Comparison of ENCODE assay signal across 25 cellular contexts in the genomic region with DNA sequence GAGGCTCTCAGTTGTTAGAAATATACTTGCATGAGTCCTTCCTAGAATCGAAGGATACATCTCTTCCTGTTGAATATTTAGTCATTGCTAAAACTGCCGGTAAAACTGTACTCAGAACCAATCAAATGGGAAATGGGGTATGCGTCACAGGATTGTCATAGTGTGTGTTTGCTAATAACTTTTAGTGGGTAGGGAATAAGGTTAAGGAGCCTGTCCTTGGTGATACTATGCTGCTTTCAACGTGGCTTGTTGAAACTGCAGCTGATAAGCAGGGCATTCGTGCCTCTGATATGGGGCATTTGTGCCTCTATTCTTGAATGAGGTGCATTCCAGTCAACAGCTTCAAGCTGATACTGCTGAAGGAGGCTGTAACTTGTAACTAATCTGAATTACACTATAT. TPM values are rescaled to one million over a fixed set of nuclear protein-coding genes. Genes with fewer than 3 reads are reported as not detected.
DNase-seq lines count a peak whose midpoint lies in the region; ATAC-seq, FAIRE-seq and TF ChIP-seq lines count a peak whose summit lies in the region.
"Had no signal": no experiment of that assay in that cellular context is flagged by ENCODE, and none has a peak within 500 bp of the region (broad histone marks: within the 10 kb centered on the region; RNA-seq: fewer than 3 reads in every experiment).

No MANE protein-coding gene starts in this region.

- no peak for DNase-seq in CD4-positive, CD25-positive, alpha-beta regulatory T cell
- peak; percentile 75 for DNase-seq in GM23248
- peak; percentile 14 for DNase-seq in astrocyte (ENCODE audit: low read depth)
- DNase-seq in cardiac muscle cell (ENCODE audit: low read depth in 1 of 2, low spot score in 1 of 2) = peak in 1 of 2 donors; percentile 85
- DNase-seq in esophagus squamous epithelium (lab: John Stamatoyannopoulos, UW) = no peak
- DNase-seq in SK-N-DZ (ENCODE audit: low spot score) = no peak
- no peak for DNase-seq in activated CD4-positive, alpha-beta T cell treated with anti-CD3 and anti-CD28 coated beads, Interleukin-2, amount 10 ng/mL, durations not matched to agents 24 days and 14 days
- DNase-seq in NCI-H2107 (lab: John Stamatoyannopoulos, UW) = no peak
- DNase-seq: activated naive CD8-positive, alpha-beta T cell treated with anti-CD3 and anti-CD28 coated beads, Interleukin-2, amount 10 ng/mL, durations not matched to agents 7 days and 5 days; activated T-cell treated with anti-CD3 and anti-CD28 coated beads, Interleukin-2, amount 50 U/mL, for 4 hours; caudate nucleus; effector CD4-positive, alpha-beta T cell; foreskin keratinocyte; H7; KBM-7; left lung; NCI-H2029 treated with DMSO at 0.1 percent for 48 hours; NCI-H510A treated with DMSO at 0.1 percent for 48 hours; stimulated activated CD4-positive, alpha-beta T cell treated with anti-CD3 and anti-CD28 coated beads, Interleukin-4, amount 100 ng/mL, for 4 hours; stimulated activated CD8-positive, alpha-beta memory T cell treated with anti-CD3 and anti-CD28 coated beads, Interleukin-4, amount 100 ng/mL, for 48 hours; T-helper 9 cell had no signal

- H3K4me1 ChIP-seq in CD4-positive, CD25-positive, alpha-beta regulatory T cell (ENCODE audit: control insufficient read depth, insufficient read depth, low read length, poor library complexity, severe bottlenecking) = no peaks in the 10 kb centered on the region
- peaks cover 22% of the 10 kb centered on the region for H3K4me1 ChIP-seq in GM23248 (ENCODE audit: insufficient read depth)
- no peaks in the 10 kb centered on the region for H3K4me1 ChIP-seq in astrocyte (ENCODE audit: insufficient read depth, low read length)
- peaks cover 10% of the 10 kb centered on the region for H3K4me1 ChIP-seq in cardiac muscle cell (ENCODE audit: low read depth)
- H3K4me1 ChIP-seq in esophagus squamous epithelium = no peaks in the 10 kb centered on the region
- H3K4me1 ChIP-seq: foreskin keratinocyte, left lung, parathyroid adenoma had no signal

- H3K9me3 ChIP-seq in CD4-positive, CD25-positive, alpha-beta regulatory T cell (ENCODE audit: control insufficient read depth in 2 of 2, low read length in 2 of 2) = no peaks in the 10 kb centered on the region
- H3K9me3 ChIP-seq in GM23248 (ENCODE audit: low read depth) (no peaks in the 10 kb centered on the region), astrocyte (ENCODE audit: insufficient read depth, low read depth, low read length) (no peaks in the 10 kb centered on the region), cardiac muscle cell (ENCODE audit: low read depth) (no peaks in the 10 kb centered on the region), esophagus squamous epithelium (no peaks in the 10 kb centered on the region)
- H3K9me3 ChIP-seq: left lung had no signal

- no peaks in the 10 kb centered on the region for H4K20me1 ChIP-seq in GM23248 (ENCODE audit: insufficient read depth)
- no peaks in the 10 kb centered on the region for H4K20me1 ChIP-seq in astrocyte (ENCODE audit: insufficient read depth, low read length)

- H3K79me2 ChIP-seq in GM23248 (ENCODE audit: insufficient read depth) (no peaks in the 10 kb centered on the region), astrocyte (ENCODE audit: insufficient read depth, low read length) (no peaks in the 10 kb centered on the region)
- H3K79me2 ChIP-seq: parathyroid adenoma had no signal

- FAIRE-seq in astrocyte (lab: Jason Lieb, UNC) = no peak
- FAIRE-seq: D721Med had no signal

- peaks cover 32% of the 10 kb centered on the region for H3F3A ChIP-seq in GM23248 (ENCODE audit: insufficient read depth)

- peaks cover 7 to 20% (median 15%) of the 10 kb centered on the region in 4 donors for H3K4me1 Mint-ChIP-seq in CD4-positive, CD25-positive, alpha-beta regulatory T cell
- no peaks in the 10 kb centered on the region for H3K4me1 Mint-ChIP-seq in astrocyte (ENCODE audit: low read depth, unreplicated experiment)
- H3K4me1 Mint-ChIP-seq in activated CD4-positive, alpha-beta T cell treated with anti-CD3 and anti-CD28 coated beads, Interleukin-2, amount 10 ng/mL, durations not matched to agents 24 days and 14 days = peaks cover 8% of the 10 kb centered on the region
- H3K4me1 Mint-ChIP-seq: activated naive CD8-positive, alpha-beta T cell treated with anti-CD3 and anti-CD28 coated beads, Interleukin-2, amount 10 ng/mL, durations not matched to agents 7 days and 5 days had no signal

- in situ Hi-C loops in GM23248 (cut with MboI) = no loop called here

- H3K27me3 Mint-ChIP-seq in CD4-positive, CD25-positive, alpha-beta regulatory T cell = no peaks in the 10 kb centered on the region
- no peaks in the 10 kb centered on the region for H3K27me3 Mint-ChIP-seq in astrocyte (ENCODE audit: low read depth, unreplicated experiment)
- no peaks in the 10 kb centered on the region for H3K27me3 Mint-ChIP-seq in activated CD4-positive, alpha-beta T cell treated with anti-CD3 and anti-CD28 coated beads, Interleukin-2, amount 10 ng/mL, durations not matched to agents 24 days and 14 days
- H3K27me3 Mint-ChIP-seq: activated naive CD8-positive, alpha-beta T cell treated with anti-CD3 and anti-CD28 coated beads, Interleukin-2, amount 10 ng/mL, durations not matched to agents 7 days and 5 days had no signal

- ATAC-seq in CD4-positive, CD25-positive, alpha-beta regulatory T cell (ENCODE audit: low read depth in 2 of 2) = no peak
- ATAC-seq: foreskin keratinocyte, left lung had no signal

- peaks cover 40% of the 10 kb centered on the region for H3K36me3 ChIP-seq in CD4-positive, CD25-positive, alpha-beta regulatory T cell (ENCODE audit: control insufficient read depth, insufficient read depth, low read length)
- H3K36me3 ChIP-seq in GM23248 (ENCODE audit: low read depth) (peaks cover 7% of the 10 kb centered on the region; the same call in 1 of the 2 replicates), astrocyte (ENCODE audit: insufficient read depth, low read length) (peaks cover 9% of the 10 kb centered on the region), cardiac muscle cell (peaks cover 15% of the 10 kb centered on the region), esophagus squamous epithelium (peaks cover 0 to 23% (median 0%) of the 10 kb centered on the region in 3 donors)

- no peak for TF ChIP-seq CTCF in astrocyte (IDR thresholded peaks at IDR 0.05; ENCODE audit: insufficient read depth, low read depth, low read length)
- no peak for TF ChIP-seq CTCF in cardiac muscle cell (IDR thresholded peaks at IDR 0.05; ENCODE audit: low read depth, low read length)
- no peak for TF ChIP-seq CTCF in esophagus squamous epithelium (IDR thresholded peaks at IDR 0.05)

- no peak overlapping the region for H3K9ac ChIP-seq in GM23248
- H3K9ac ChIP-seq in astrocyte (ENCODE audit: low read length) = no peak overlapping the region
- H3K9ac ChIP-seq: parathyroid adenoma had no signal

- no peaks in the 10 kb centered on the region for H3K27me3 ChIP-seq in CD4-positive, CD25-positive, alpha-beta regulatory T cell (ENCODE audit: control insufficient read depth, insufficient read depth, low read length)
- H3K27me3 ChIP-seq in GM23248 (replicated peaks; ENCODE audit: insufficient read depth) (no peaks in the 10 kb centered on the region), astrocyte (ENCODE audit: insufficient read depth, low read length) (no peaks in the 10 kb centered on the region), cardiac muscle cell (no peaks in the 10 kb centered on the region), esophagus squamous epithelium (no peaks in the 10 kb centered on the region)
- H3K27me3 ChIP-seq: foreskin keratinocyte, left lung had no signal

- H3K4me2 ChIP-seq in GM23248 (ENCODE audit: unreplicated experiment) = no peak overlapping the region
- H3K4me2 ChIP-seq in astrocyte (ENCODE audit: low read length) = no peak overlapping the region

- peak overlapping the region in 2 of 3 donors; percentile 32 to 39 for H3K27ac Mint-ChIP-seq in CD4-positive, CD25-positive, alpha-beta regulatory T cell
- H3K27ac Mint-ChIP-seq in astrocyte (ENCODE audit: unreplicated experiment) = no peak overlapping the region
- H3K27ac Mint-ChIP-seq in activated CD4-positive, alpha-beta T cell treated with anti-CD3 and anti-CD28 coated beads, Interleukin-2, amount 10 ng/mL, durations not matched to agents 24 days and 14 days = no peak overlapping the region
- H3K27ac Mint-ChIP-seq: activated naive CD8-positive, alpha-beta T cell treated with anti-CD3 and anti-CD28 coated beads, Interleukin-2, amount 10 ng/mL, durations not matched to agents 7 days and 5 days had no signal

- H3K36me3 Mint-ChIP-seq in CD4-positive, CD25-positive, alpha-beta regulatory T cell = peaks cover 17% of the 10 kb centered on the region
- H3K36me3 Mint-ChIP-seq in astrocyte (ENCODE audit: low read depth, unreplicated experiment) = peaks cover under 1% of the 10 kb centered on the region
- H3K36me3 Mint-ChIP-seq in activated CD4-positive, alpha-beta T cell treated with anti-CD3 and anti-CD28 coated beads, Interleukin-2, amount 10 ng/mL, durations not matched to agents 24 days and 14 days (ENCODE audit: low read depth) = peaks cover 11% of the 10 kb centered on the region
- H3K36me3 Mint-ChIP-seq: activated naive CD8-positive, alpha-beta T cell treated with anti-CD3 and anti-CD28 coated beads, Interleukin-2, amount 10 ng/mL, durations not matched to agents 7 days and 5 days had no signal

- H3K4me3 Mint-ChIP-seq in CD4-positive, CD25-positive, alpha-beta regulatory T cell = no peak overlapping the region
- H3K4me3 Mint-ChIP-seq in astrocyte (ENCODE audit: unreplicated experiment) = no peak overlapping the region
- H3K4me3 Mint-ChIP-seq in activated CD4-positive, alpha-beta T cell treated with anti-CD3 and anti-CD28 coated beads, Interleukin-2, amount 10 ng/mL, durations not matched to agents 24 days and 14 days = no peak overlapping the region
- H3K4me3 Mint-ChIP-seq: activated naive CD8-positive, alpha-beta T cell treated with anti-CD3 and anti-CD28 coated beads, Interleukin-2, amount 10 ng/mL, durations not matched to agents 7 days and 5 days; activated T-cell treated with anti-CD3 and anti-CD28 coated beads, Interleukin-2, amount 50 U/mL, for 4 hours had no signal

- no peak overlapping the region for H3K4me3 ChIP-seq in CD4-positive, CD25-positive, alpha-beta regulatory T cell (ENCODE audit: low read depth, low read length)
- H3K4me3 ChIP-seq in GM23248 (no peak overlapping the region), astrocyte (ENCODE audit: insufficient read depth, low read depth, low read length) (no peak overlapping the region), cardiac muscle cell (no peak overlapping the region), esophagus squamous epithelium (no peak overlapping the region)
- H3K4me3 ChIP-seq: left lung, SK-N-MC, skin epidermis had no signal

- intact Hi-C loops in esophagus squamous epithelium (cut with DNase I) = no loop called here
- intact Hi-C loops in activated CD4-positive, alpha-beta T cell treated with anti-CD3 and anti-CD28 coated beads, Interleukin-2, amount 10 ng/mL, durations not matched to agents 24 days and 14 days (cut with micrococcal nuclease) = loop anchor here (5.0 kb wide), 1 partner anchor 76 kb away; no protein-coding TSS in a partner anchor

- WGBS in GM23248 (ENCODE audit: low coverage in 1 of 2, low lambda C conversion rate in 2 of 2, missing lambda C conversion rate in 2 of 2), 2 experiments = 39 to 42% methylated on average over 5 of the region's 5 CpGs
- 72 to 85% methylated on average over 4 to 5 of the region's 5 CpGs for WGBS in esophagus squamous epithelium, 2 donors

- H3K9me3 Mint-ChIP-seq in CD4-positive, CD25-positive, alpha-beta regulatory T cell = no peaks in the 10 kb centered on the region
- H3K9me3 Mint-ChIP-seq in astrocyte (ENCODE audit: unreplicated experiment) = no peaks in the 10 kb centered on the region
- H3K9me3 Mint-ChIP-seq in activated CD4-positive, alpha-beta T cell treated with anti-CD3 and anti-CD28 coated beads, Interleukin-2, amount 10 ng/mL, durations not matched to agents 24 days and 14 days = no peaks in the 10 kb centered on the region
- H3K9me3 Mint-ChIP-seq: activated naive CD8-positive, alpha-beta T cell treated with anti-CD3 and anti-CD28 coated beads, Interleukin-2, amount 10 ng/mL, durations not matched to agents 7 days and 5 days; activated T-cell treated with anti-CD3 and anti-CD28 coated beads, Interleukin-2, amount 50 U/mL, for 4 hours had no signal

- H3K9me2 ChIP-seq in GM23248 (ENCODE audit: insufficient read depth) = no peaks in the 10 kb centered on the region

- TF ChIP-seq POLR2A in esophagus squamous epithelium (IDR thresholded peaks at IDR 0.05) = no peak

- H3K27ac ChIP-seq in CD4-positive, CD25-positive, alpha-beta regulatory T cell (ENCODE audit: insufficient read depth, low read length, poor library complexity, severe bottlenecking) = no peak overlapping the region
- H3K27ac ChIP-seq in GM23248 (no peak overlapping the region), astrocyte (ENCODE audit: low read depth, low read length) (no peak overlapping the region), cardiac muscle cell (peak overlapping the region; percentile 83), esophagus squamous epithelium (no peak overlapping the region)
- H3K27ac ChIP-seq: foreskin keratinocyte, left lung, parathyroid adenoma, SK-N-MC, skin epidermis had no signal

- H2AFZ ChIP-seq in GM23248 (no peak overlapping the region), astrocyte (ENCODE audit: low read depth, low read length) (no peak overlapping the region)
- H2AFZ ChIP-seq: parathyroid adenoma had no signal

RNA-seq across cellular contexts. Expression of a gene that starts 26.6 kb away (rescaled TPM):
- total RNA-seq in CD4-positive, CD25-positive, alpha-beta regulatory T cell = 21.5 TPM
- 10 to 100 TPM; 19.8 to 25.5 (median 21.0) TPM for polyA plus RNA-seq in CD4-positive, CD25-positive, alpha-beta regulatory T cell
- total RNA-seq in GM23248 (2014; rRNA removed; shearing (Covaris generic)) = 10.4 and 13.2 TPM in 2 replicates
- polyA plus RNA-seq in GM23248 (2016; fragmentation: Nextera tagmentation; extraction: Ambion mirVana) (15.7 and 17.2 TPM in 2 replicates), cardiac muscle cell (69.6 and 71.2 TPM in 2 replicates)
- total RNA-seq in astrocyte (18.1 and 20.1 TPM in 2 replicates), cardiac muscle cell (32.8 and 41.0 TPM in 2 replicates), esophagus squamous epithelium (10 to 100 TPM in 1 of 4 donors, 1 to 10 TPM in 2, under 1 TPM in 1; 0.80 to 12.4 (median 2.7) TPM)
- polyA plus RNA-seq in SK-N-DZ (2014; cell fraction: cytosol; rRNA removed) = 8.5 and 15.0 TPM in 2 replicates
- polyA plus RNA-seq in SK-N-DZ (2014; cell fraction: nucleus; rRNA removed) = 9.3 and 10.5 TPM in 2 replicates
- 8.8 and 9.1 TPM in 2 replicates for total RNA-seq in activated CD4-positive, alpha-beta T cell treated with anti-CD3 and anti-CD28 coated beads, Interleukin-2, amount 10 ng/mL, durations not matched to agents 24 days and 14 days

RNA-seq across cellular contexts. Expression of a gene that starts 58.4 kb away (rescaled TPM):
- total RNA-seq in CD4-positive, CD25-positive, alpha-beta regulatory T cell = 8.8 TPM
- 1 to 10 TPM; 1.1 to 1.6 (median 1.4) TPM for polyA plus RNA-seq in CD4-positive, CD25-positive, alpha-beta regulatory T cell
- total RNA-seq in GM23248 (2014; rRNA removed; shearing (Covaris generic)) = 7.3 and 9.3 TPM in 2 replicates
- polyA plus RNA-seq in GM23248 (2016; fragmentation: Nextera tagmentation; extraction: Ambion mirVana) (2.1 and 2.8 TPM in 2 replicates), cardiac muscle cell (0.89 and 3.0 TPM in 2 replicates)
- total RNA-seq in astrocyte (0.41 and 0.89 TPM in 2 replicates), cardiac muscle cell (2.5 and 3.0 TPM in 2 replicates), esophagus squamous epithelium (1 to 10 TPM; 2.2 to 7.1 (median 4.6) TPM)
- 10.9 and 15.7 TPM in 2 replicates for polyA plus RNA-seq in SK-N-DZ (2014; cell fraction: cytosol; rRNA removed)
- 20.0 and 23.0 TPM in 2 replicates for polyA plus RNA-seq in SK-N-DZ (2014; cell fraction: nucleus; rRNA removed)
- total RNA-seq in activated CD4-positive, alpha-beta T cell treated with anti-CD3 and anti-CD28 coated beads, Interleukin-2, amount 10 ng/mL, durations not matched to agents 24 days and 14 days = 21.7 and 22.1 TPM in 2 replicates

Comparison
In these comparisons a context has a peak if more than half of its experiments do, and no peak if none do; other contexts are left out.
1. DNase-seq: peak in GM23248 (single experiment) and astrocyte (single experiment); none in CD4-positive, CD25-positive, alpha-beta regulatory T cell (0 of 3), esophagus squamous epithelium (single experiment), SK-N-DZ (single experiment), activated CD4-positive, alpha-beta T cell treated with anti-CD3 and anti-CD28 coated beads, Interleukin-2, amount 10 ng/mL, durations not matched to agents 24 days and 14 days (single experiment) and NCI-H2107 (single experiment).
2. H3K27ac Mint-ChIP-seq: peak in CD4-positive, CD25-positive, alpha-beta regulatory T cell (2 of 3); none in astrocyte (single experiment) and activated CD4-positive, alpha-beta T cell treated with anti-CD3 and anti-CD28 coated beads, Interleukin-2, amount 10 ng/mL, durations not matched to agents 24 days and 14 days (single experiment).